Comparison of ENCODE assay signal across 10 cellular contexts in the genomic region with DNA sequence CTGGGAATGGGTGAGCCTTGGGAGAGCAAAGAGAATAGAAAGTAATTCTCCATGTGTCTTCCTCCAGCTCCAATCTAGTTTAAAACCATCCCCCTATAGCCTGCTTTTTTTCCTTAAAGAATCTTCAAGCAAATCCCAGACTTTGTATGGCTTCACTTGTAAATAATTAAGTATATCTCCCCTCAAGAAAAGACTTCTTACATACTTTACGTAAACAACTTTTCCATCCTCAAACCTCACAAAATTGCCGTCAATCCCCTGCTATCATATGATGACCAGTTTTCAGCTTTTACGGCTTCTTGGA.
A peak's percentile ranks its signal among the peaks of the same experiment; 100 is the strongest.
DNase-seq lines count a peak whose midpoint lies in the region; ATAC-seq and TF ChIP-seq lines count a peak whose summit lies in the region.
"Had no signal": no experiment of that assay in that cellular context is flagged by ENCODE, and none has a peak within 500 bp of the region (broad histone marks: within the 10 kb centered on the region; RNA-seq: fewer than 3 reads in every experiment).

No MANE protein-coding gene starts in this region.

- peaks cover 40% of the 10 kb centered on the region for H3K27me3 Mint-ChIP-seq in endodermal cell (ENCODE audit: insufficient read depth)

- H3K4me3 Mint-ChIP-seq in endodermal cell = peak overlapping the region; percentile 51
- H3K4me3 Mint-ChIP-seq: CD4-positive, alpha-beta T cell had no signal

- BruUV-seq in Panc1 (replicated peaks; lab: Mats Ljungman, UMichigan) = no TSS peak

- DNase-seq in Panc1 (ENCODE audit: low read depth, low spot score) = no peak
- no peak for DNase-seq in endodermal cell
- DNase-seq in thoracic aorta (ENCODE audit: low spot score) = no peak
- no peak for DNase-seq in SHP77 (lab: John Stamatoyannopoulos, UW)
- DNase-seq in testis = no peak
- no peak for DNase-seq in globus pallidus (ENCODE audit: low spot score)
- DNase-seq: CD4-positive, alpha-beta T cell; Karpas-422; MM.1S had no signal

- peaks cover 20% of the 10 kb centered on the region for H3K27me3 ChIP-seq in Panc1 (ENCODE audit: control insufficient read depth, insufficient read depth, low read length)
- H3K27me3 ChIP-seq in endodermal cell (ENCODE audit: control insufficient read depth, insufficient read depth, low read length, poor library complexity, severe bottlenecking) = peaks cover 33% of the 10 kb centered on the region
- no peaks in the 10 kb centered on the region for H3K27me3 ChIP-seq in thoracic aorta (replicated peaks; ENCODE audit: insufficient read depth)
- no peaks in the 10 kb centered on the region for H3K27me3 ChIP-seq in testis

- H3K9me3 ChIP-seq in HEK293 (ENCODE audit: control insufficient read depth, insufficient read depth, low read depth, low read length) (no peaks in the 10 kb centered on the region), Panc1 (ENCODE audit: control insufficient read depth, insufficient read depth, low read depth, low read length) (no peaks in the 10 kb centered on the region), endodermal cell (ENCODE audit: control insufficient read depth, low read length) (no peaks in the 10 kb centered on the region), thoracic aorta (no peaks in the 10 kb centered on the region), testis (no peaks in the 10 kb centered on the region)

- no peaks in the 10 kb centered on the region for H3K36me3 Mint-ChIP-seq in endodermal cell (ENCODE audit: low read depth)

- no peak overlapping the region for H3K27ac Mint-ChIP-seq in endodermal cell
- H3K27ac Mint-ChIP-seq: CD4-positive, alpha-beta T cell had no signal

- in situ Hi-C loops in Panc1 (cut with HindIII; ENCODE audit: low pct_unique_long_range_greater_than_20kb, low sequenced_read_pairs) = no loop called here

- H3K9ac ChIP-seq in endodermal cell (ENCODE audit: extremely low read depth, low read length, poor library complexity, severe bottlenecking) = no peak overlapping the region

- no peaks in the 10 kb centered on the region for H3K9me3 Mint-ChIP-seq in endodermal cell
- H3K9me3 Mint-ChIP-seq: CD4-positive, alpha-beta T cell had no signal

- H3K4me1 Mint-ChIP-seq in endodermal cell = peaks cover 6% of the 10 kb centered on the region

- H3K27ac ChIP-seq in HEK293 (ENCODE audit: extremely low read depth, low read depth, low read length) (no peak overlapping the region), Panc1 (ENCODE audit: low read length) (no peak overlapping the region), endodermal cell (ENCODE audit: low read depth, low read length) (no peak overlapping the region), thoracic aorta (no peak overlapping the region), testis (no peak overlapping the region)

- CTCF ChIA-PET in HEK293 (lab: Yijun Ruan, JAX) (interaction anchor here (0.6 to 6.5 kb wide), 11 partner anchors 8 to 1084 kb away, joined by 3 to 97 read pairs (median 3); no protein-coding TSS in a partner anchor), Panc1 (lab: Charles Lee) (interaction anchor here (0.5 to 1.2 kb wide), 2 partner anchors 11 to 831 kb away, joined by 3 to 5 read pairs; no protein-coding TSS in a partner anchor)

- H3K4me3 ChIP-seq in HEK293 (ENCODE audit: low read depth, low read length) = no peak overlapping the region
- H3K4me3 ChIP-seq in Panc1 (ENCODE audit: low read depth in 2 of 2, low read length in 2 of 2) = no peak overlapping the region
- no peak overlapping the region for H3K4me3 ChIP-seq in endodermal cell (ENCODE audit: low read length)
- no peak overlapping the region for H3K4me3 ChIP-seq in thoracic aorta
- no peak overlapping the region for H3K4me3 ChIP-seq in testis

- no peaks in the 10 kb centered on the region for H3K36me3 ChIP-seq in HEK293 (ENCODE audit: control insufficient read depth in 2 of 2, insufficient read depth in 1 of 2, low read length in 2 of 2)
- no peaks in the 10 kb centered on the region for H3K36me3 ChIP-seq in Panc1 (ENCODE audit: control insufficient read depth, insufficient read depth, low read length)
- no peaks in the 10 kb centered on the region for H3K36me3 ChIP-seq in endodermal cell (ENCODE audit: control insufficient read depth, insufficient read depth, low read length)
- H3K36me3 ChIP-seq in thoracic aorta = no peaks in the 10 kb centered on the region
- H3K36me3 ChIP-seq in testis (ENCODE audit: low read depth, missing control alignments) = no peaks in the 10 kb centered on the region

- POLR2A ChIA-PET in HEK293 (lab: Yijun Ruan, JAX) (no interaction called here), Panc1 (lab: Charles Lee) (no interaction called here)

- H3K4me1 ChIP-seq in HEK293 (ENCODE audit: control insufficient read depth, insufficient read depth, low read length) (no peaks in the 10 kb centered on the region), Panc1 (ENCODE audit: control insufficient read depth, insufficient read depth, low read length) (no peaks in the 10 kb centered on the region), endodermal cell (ENCODE audit: control insufficient read depth, insufficient read depth, low read length) (no peaks in the 10 kb centered on the region), thoracic aorta (ENCODE audit: control insufficient read depth in 1 of 2, low read depth in 2 of 2) (no peaks in the 10 kb centered on the region), testis (no peaks in the 10 kb centered on the region)

- intact Hi-C loops in Panc1 (cut with micrococcal nuclease; ENCODE audit: unreplicated experiment) (loop anchor here (1.0 kb wide), 1 partner anchor 10 kb away; no protein-coding TSS in a partner anchor), testis (cut with DNase I; ENCODE audit: low total_unique reads) (no loop called here)

- 86 to 91% methylated on average over 3 of the region's 3 CpGs for WGBS in endodermal cell (ENCODE audit: insufficient coverage in 1 of 2, insufficient read length in 1 of 2), 2 experiments
- WGBS in testis, 2 donors = 54 to 58% methylated on average over 3 of the region's 3 CpGs

- TF ChIP-seq POLR2A in testis (IDR thresholded peaks at IDR 0.05) = no peak

- ATAC-seq in Panc1 (no peak), thoracic aorta (ENCODE audit: insufficient number of reproducible peaks, low FRiP score, low read depth) (no peak)

- no peak for TF ChIP-seq CTCF in HEK293 (tag by site-specific recombination; IDR thresholded peaks at IDR 0.05)
- TF ChIP-seq CTCF in Panc1 (IDR thresholded peaks at IDR 0.05) = peak; percentile 80
- no peak for TF ChIP-seq CTCF in endodermal cell (conservative IDR thresholded peaks at IDR 0.05)
- peak; percentile 10 for TF ChIP-seq CTCF in thoracic aorta (IDR thresholded peaks at IDR 0.05)
- peak in 1 of 3 experiments; percentile 1 for TF ChIP-seq CTCF in testis (IDR thresholded peaks at IDR 0.05)

TF ChIP-seq in HEK293, 187 proteins besides CTCF, POLR2A, EP300 and RAD21:
- no peak for TF ChIP-seq KLF10 (tag by site-specific recombination; IDR thresholded peaks at IDR 0.05)
- TF ChIP-seq ZNF335 (tag by site-specific recombination; conservative IDR thresholded peaks at IDR 0.05) = peak; percentile 31; the same call in 1 of the 2 replicates
TF ChIP-seq in HEK293: peak in this region for 1.

Comparison
In these comparisons a context has a peak if more than half of its experiments do, and no peak if none do; other contexts are left out.
1. CTCF ChIP-seq: peak in Panc1 (single experiment) and thoracic aorta (single experiment); none in HEK293 (single experiment) and endodermal cell (single experiment).